In genomic region chr20:23180451-23180921, GRCh38 we compare ENCODE assay signal across 17 cellular contexts.
DNase-seq lines count a peak whose midpoint lies in the region; ATAC-seq, FAIRE-seq and TF ChIP-seq lines count a peak whose summit lies in the region.
"Had no signal": no experiment of that assay in that cellular context is flagged by ENCODE, and none has a peak within 500 bp of the region (broad histone marks: within the 10 kb centered on the region; RNA-seq: fewer than 3 reads in every experiment).

No MANE protein-coding gene starts in this region.

- peak overlapping the region; percentile 71 for H2AFZ ChIP-seq in K562 (ENCODE audit: low read depth, low read length)

- peak overlapping the region; percentile 78 for H3K27ac Mint-ChIP-seq in nephron progenitor cell
- H3K27ac Mint-ChIP-seq in effector memory CD8-positive, alpha-beta T cell: no peak overlapping the region
- H3K27ac Mint-ChIP-seq: B cell had no signal

- H3K36me3 Mint-ChIP-seq in nephron progenitor cell (ENCODE audit: low read depth): no peaks in the 10 kb centered on the region
- H3K36me3 Mint-ChIP-seq in effector memory CD8-positive, alpha-beta T cell (ENCODE audit: insufficient read depth): no peaks in the 10 kb centered on the region

- in situ Hi-C loops in K562 (cut with MboI): no loop called here

- intact Hi-C loops in K562 (cut with micrococcal nuclease): no loop called here
- intact Hi-C loops in left cardiac atrium (cut with DNase I): no loop called here
- intact Hi-C loops in testis (cut with DNase I; ENCODE audit: low total_unique reads): no loop called here

- WGBS in K562 (ENCODE audit: insufficient coverage, low coverage, missing lambda C conversion rate): 54% methylated on average over 8 of the region's 9 CpGs
- 27 to 51% methylated on average over 3 to 9 of the region's 9 CpGs for WGBS in testis, 2 donors

- H3K4me3 ChIP-seq in K562 (no peak overlapping the region), testis (no peak overlapping the region)
- H3K4me3 ChIP-seq: MG63, pancreas, Peyer's patch had no signal

- H3K4me1 Mint-ChIP-seq in nephron progenitor cell: peaks cover 11% of the 10 kb centered on the region
- no peaks in the 10 kb centered on the region for H3K4me1 Mint-ChIP-seq in effector memory CD8-positive, alpha-beta T cell (ENCODE audit: low read depth in 2 of 2)
- H3K4me1 Mint-ChIP-seq: B cell had no signal

- DNase-seq in K562 (ENCODE audit: extremely low read depth in 1 of 4, low spot score in 3 of 4): peak in 3 of 4 experiments; percentile 16 to 52 (median 36)
- DNase-seq in left cardiac atrium: peak; percentile 78
- DNase-seq in nephron progenitor cell: peak; percentile 37
- DNase-seq in testis: peak; percentile 89
- DNase-seq in NCI-H2081 treated with DMSO at 0.1 percent for 48 hours (lab: John Stamatoyannopoulos, UW): no peak
- no peak for DNase-seq in AG08396 (ENCODE audit: low spot score)
- DNase-seq in effector memory CD8-positive, alpha-beta T cell: no peak
- DNase-seq in HuH-7.5 (ENCODE audit: low spot score): no peak
- DNase-seq: effector CD4-positive, alpha-beta T cell; foreskin fibroblast; MG63; NCI-H2029; NCI-H748 treated with DMSO at 0.1 percent for 48 hours; pancreas; Peyer's patch had no signal

- H3K9me3 ChIP-seq in K562 (replicated peaks; ENCODE audit: control insufficient read depth, insufficient read depth, low read depth, low read length): no peaks in the 10 kb centered on the region
- H3K9me3 ChIP-seq in testis: no peaks in the 10 kb centered on the region
- H3K9me3 ChIP-seq: MG63, pancreas, Peyer's patch had no signal

- H4K20me1 ChIP-seq in K562 (replicated peaks; ENCODE audit: control insufficient read depth, insufficient read depth, low read length): no peaks in the 10 kb centered on the region

- no peaks in the 10 kb centered on the region for H3K36me3 ChIP-seq in K562 (ENCODE audit: control insufficient read depth, insufficient read depth, low read length)
- no peaks in the 10 kb centered on the region for H3K36me3 ChIP-seq in testis (ENCODE audit: low read depth, missing control alignments)
- H3K36me3 ChIP-seq: MG63, pancreas, Peyer's patch had no signal

- FAIRE-seq in K562 (lab: Jason Lieb, UNC): no peak
- FAIRE-seq: pancreas had no signal

- no peak for TF ChIP-seq POLR2A in K562 (conservative IDR thresholded peaks at IDR 0.05)
- no peak for TF ChIP-seq POLR2A in testis (IDR thresholded peaks at IDR 0.05)

- H3K27me3 ChIP-seq in K562 (ENCODE audit: control insufficient read depth in 2 of 2, insufficient read depth in 2 of 2, low read length in 2 of 2) (no peaks in the 10 kb centered on the region), testis (no peaks in the 10 kb centered on the region)
- H3K27me3 ChIP-seq: MG63, Peyer's patch had no signal

- TF ChIP-seq RAD21 in K562 (CRISPR knock-in tag; conservative IDR thresholded peaks at IDR 0.05 in 1 of 2, IDR thresholded peaks at IDR 0.05 in 1 of 2): no peak

- H3K4me2 ChIP-seq in K562 (ENCODE audit: insufficient read depth, low read length): no peak overlapping the region

- peaks cover 20 to 27% of the 10 kb centered on the region in 2 experiments; a peak in 4 of 5 replicates for H3K4me1 ChIP-seq in K562 (replicated peaks in 1 of 2; ENCODE audit: control insufficient read depth in 2 of 2, insufficient read depth in 2 of 2, low read length in 2 of 2)
- peaks cover 5% of the 10 kb centered on the region for H3K4me1 ChIP-seq in testis
- H3K4me1 ChIP-seq: pancreas had no signal

- no TSS peak for BruUV-seq in K562 (replicated peaks; lab: Mats Ljungman, UMichigan)

- H3K27me3 Mint-ChIP-seq in nephron progenitor cell (ENCODE audit: low read depth, poor library complexity): peaks cover 17% of the 10 kb centered on the region
- peaks cover 9 to 20% of the 10 kb centered on the region in 2 donors for H3K27me3 Mint-ChIP-seq in effector memory CD8-positive, alpha-beta T cell

- POLR2A ChIA-PET in K562 (lab: Yijun Ruan, JAX): interaction anchor here (0.6 to 1.2 kb wide), 4 partner anchors 22 to 120 kb away, joined by 3 read pairs; no protein-coding TSS in a partner anchor

- H3K4me3 Mint-ChIP-seq in nephron progenitor cell: no peak overlapping the region
- no peak overlapping the region for H3K4me3 Mint-ChIP-seq in effector memory CD8-positive, alpha-beta T cell
- H3K4me3 Mint-ChIP-seq: B cell had no signal

- H3K27ac ChIP-seq in K562 (ENCODE audit: extremely low read depth, low read depth, low read length): no peak overlapping the region; the same call in 2 of the 3 replicates
- peak overlapping the region in 1 of 2 donors; percentile 73 for H3K27ac ChIP-seq in testis
- H3K27ac ChIP-seq: pancreas, VCaP had no signal

- peak overlapping the region in 1 of 2 experiments; percentile 71; a peak in 1 of 4 replicates for H3K9ac ChIP-seq in K562 (ENCODE audit: insufficient read depth in 1 of 2, low read depth in 2 of 2, low read length in 2 of 2)

- H3K9me1 ChIP-seq in K562 (ENCODE audit: control insufficient read depth, insufficient read depth, low read length): no peaks in the 10 kb centered on the region

- TF ChIP-seq EP300 in K562 (IDR thresholded peaks at IDR 0.05; ENCODE audit: low read length): no peak

- H3K9me3 Mint-ChIP-seq in nephron progenitor cell: peaks cover 38% of the 10 kb centered on the region
- H3K9me3 Mint-ChIP-seq in effector memory CD8-positive, alpha-beta T cell: peaks cover 0 to 2% of the 10 kb centered on the region in 2 donors

- CTCF ChIA-PET in K562 (lab: Yijun Ruan, JAX; ENCODE audit: low intra/inter-chr PET ratio): no interaction called here

- no peak for TF ChIP-seq CTCF in K562 (IDR thresholded peaks at IDR 0.05 in 2 of 3, conservative IDR thresholded peaks at IDR 0.05 in 1 of 3; ENCODE audit: insufficient read depth in 2 of 3, low read depth in 1 of 3, low read length in 3 of 3)
- no peak for TF ChIP-seq CTCF in nephron progenitor cell (IDR thresholded peaks at IDR 0.05)
- no peak for TF ChIP-seq CTCF in testis (IDR thresholded peaks at IDR 0.05)

- no peaks in the 10 kb centered on the region for H3K79me2 ChIP-seq in K562 (ENCODE audit: control insufficient read depth, insufficient read depth, low read length)

- peak; percentile 86 for ATAC-seq in K562
- peak; percentile 79 to 87 for ATAC-seq in left cardiac atrium
- no peak for ATAC-seq in effector memory CD8-positive, alpha-beta T cell (replicated peaks)

TF ChIP-seq in K562, 482 proteins besides CTCF, POLR2A, EP300 and RAD21 (continues in another document):
- peak; percentile 89 for TF ChIP-seq NR2C1 (IDR thresholded peaks at IDR 0.05)
- TF ChIP-seq NR2C1 (tag; IDR thresholded peaks at IDR 0.05): peak; percentile 94
- 0 out of 2 replicates have a peak, but pooled peaks have one; percentile 35 for TF ChIP-seq SMAD4 (CRISPR knock-in tag; conservative IDR thresholded peaks at IDR 0.05)
- peak; percentile 17; the same call in 1 of the 2 replicates for TF ChIP-seq ZKSCAN1 (IDR thresholded peaks at IDR 0.05; ENCODE audit: low read depth, low read length)
- TF ChIP-seq PKNOX1 (IDR thresholded peaks at IDR 0.05): 0 out of 2 replicates have a peak, but pooled peaks have one; percentile 31
- TF ChIP-seq ZNF740 (CRISPR knock-in tag; IDR thresholded peaks at IDR 0.05): no peak
- TF ChIP-seq ZNF740 (tag; IDR thresholded peaks at IDR 0.05): no peak
- TF ChIP-seq ETV1 (tag; conservative IDR thresholded peaks at IDR 0.05; ENCODE audit: low read depth): peak; percentile 53; the same call in 1 of the 2 replicates
- 0 out of 2 replicates have a peak, but pooled peaks have one; percentile 16 for TF ChIP-seq NR2C2 (CRISPR knock-in tag; IDR thresholded peaks at IDR 0.05)
- peak; percentile 89 for TF ChIP-seq NR2C2 (tag; IDR thresholded peaks at IDR 0.05)
- 0 out of 2 replicates have a peak, but pooled peaks have one; percentile 16 for TF ChIP-seq NCOR1 (IDR thresholded peaks at IDR 0.05)
- TF ChIP-seq BCL6 (CRISPR knock-in tag; IDR thresholded peaks at IDR 0.05): no peak
- no peak for TF ChIP-seq TEAD2 (tag; IDR thresholded peaks at IDR 0.05)
- TF ChIP-seq GABPA (tag; conservative IDR thresholded peaks at IDR 0.05; ENCODE audit: low read depth): peak; percentile 55
- TF ChIP-seq CREB3L1 (IDR thresholded peaks at IDR 0.05; ENCODE audit: borderline replicate concordance, low read depth): peak; percentile 14; the same call in 1 of the 2 replicates
- TF ChIP-seq ESRRA (IDR thresholded peaks at IDR 0.05; ENCODE audit: borderline replicate concordance, low read depth): peak; percentile 20; the same call in 1 of the 2 replicates
- peak; percentile 66 for TF ChIP-seq CREM (IDR thresholded peaks at IDR 0.05; ENCODE audit: low read depth)

Comparison
In these comparisons a context has a peak if more than half of its experiments do, and no peak if none do; other contexts are left out.
1. DNase-seq: peak in K562 (3 of 4), left cardiac atrium (single experiment), nephron progenitor cell (single experiment) and testis (single experiment); none in NCI-H2081 treated with DMSO at 0.1 percent for 48 hours (single experiment), AG08396 (single experiment), effector memory CD8-positive, alpha-beta T cell (0 of 3) and HuH-7.5 (single experiment).